In genomic region chr6:104483225-104483834, GRCh38 we compare ENCODE assay signal across 11 cellular contexts.
DNase-seq lines count a peak whose midpoint lies in the region; ATAC-seq and TF ChIP-seq lines count a peak whose summit lies in the region.
"Had no signal": no experiment of that assay in that cellular context is flagged by ENCODE, and none has a peak within 500 bp of the region (broad histone marks: within the 10 kb centered on the region; RNA-seq: fewer than 3 reads in every experiment).

No MANE protein-coding gene starts in this region.

- H3K27ac ChIP-seq in C4-2B = no peak overlapping the region
- H3K27ac ChIP-seq: gastroesophageal sphincter had no signal

- TF ChIP-seq CTCF in C4-2B (conservative IDR thresholded peaks at IDR 0.05) = peak; percentile 80
- peak; percentile 31 for TF ChIP-seq CTCF in HFF-Myc (IDR thresholded peaks at IDR 0.05; ENCODE audit: low read depth, low read length, missing control alignments)

- DNase-seq in HFF-Myc (ENCODE audit: extremely low read depth, low read depth) (no peak), RKO (ENCODE audit: low spot score) (peak; percentile 55), fibroblast of the conjunctiva (ENCODE audit: low read depth) (peak; percentile 20), T-cell (no peak), head of caudate nucleus (no peak)
- DNase-seq in activated T-cell treated with anti-CD3 and anti-CD28 coated beads, Interleukin-2, amount 50 U/mL, for 4 hours = no peak
- no peak for DNase-seq in activated T-helper 1 cell treated with anti-CD3 and anti-CD28 coated beads, Interleukin-12 subunit alpha, Interleukin-12 subunit beta, Interleukin-2, Interleukin-4 antibody, amounts not matched to agents 30 ng/mL and 10 ng/mL and 1 ng/mL, durations not matched to agents 14 hours and 24 hours and 36 hours (ENCODE audit: low spot score)
- DNase-seq: activated naive CD8-positive, alpha-beta T cell treated with anti-CD3 and anti-CD28 coated beads, Interleukin-2, amount 50 U/mL, for 24 hours; nucleus accumbens had no signal

- H3K4me1 Mint-ChIP-seq in activated T-cell treated with anti-CD3 and anti-CD28 coated beads, Interleukin-2, amount 50 U/mL, for 4 hours (ENCODE audit: low read depth) = no peaks in the 10 kb centered on the region
- H3K4me1 Mint-ChIP-seq in activated T-helper 1 cell treated with anti-CD3 and anti-CD28 coated beads, Interleukin-12 subunit alpha, Interleukin-12 subunit beta, Interleukin-2, Interleukin-4 antibody, amounts not matched to agents 30 ng/mL and 10 ng/mL and 1 ng/mL, durations not matched to agents 14 hours and 24 hours and 36 hours (ENCODE audit: low read depth) = no peaks in the 10 kb centered on the region
- H3K4me1 Mint-ChIP-seq in T-cell = no peaks in the 10 kb centered on the region
- H3K4me1 Mint-ChIP-seq: activated naive CD8-positive, alpha-beta T cell treated with anti-CD3 and anti-CD28 coated beads, Interleukin-2, amount 50 U/mL, for 24 hours had no signal

- intact Hi-C loops in activated T-helper 1 cell treated with anti-CD3 and anti-CD28 coated beads, Interleukin-12 subunit alpha, Interleukin-12 subunit beta, Interleukin-2, Interleukin-4 antibody, amounts not matched to agents 30 ng/mL and 10 ng/mL and 1 ng/mL, durations not matched to agents 14 hours and 24 hours and 36 hours (cut with micrococcal nuclease) = no loop called here
- intact Hi-C loops in head of caudate nucleus (cut with DNase I) = no loop called here

- CTCF ChIA-PET in T-cell (lab: Charles Lee) = no interaction called here

- no peaks in the 10 kb centered on the region for H3K9me3 Mint-ChIP-seq in activated T-cell treated with anti-CD3 and anti-CD28 coated beads, Interleukin-2, amount 50 U/mL, for 4 hours
- H3K9me3 Mint-ChIP-seq in activated T-helper 1 cell treated with anti-CD3 and anti-CD28 coated beads, Interleukin-12 subunit alpha, Interleukin-12 subunit beta, Interleukin-2, Interleukin-4 antibody, amounts not matched to agents 30 ng/mL and 10 ng/mL and 1 ng/mL, durations not matched to agents 14 hours and 24 hours and 36 hours = no peaks in the 10 kb centered on the region
- no peaks in the 10 kb centered on the region for H3K9me3 Mint-ChIP-seq in T-cell
- H3K9me3 Mint-ChIP-seq: activated naive CD8-positive, alpha-beta T cell treated with anti-CD3 and anti-CD28 coated beads, Interleukin-2, amount 50 U/mL, for 24 hours had no signal

- no peak overlapping the region for H3K4me3 Mint-ChIP-seq in activated T-cell treated with anti-CD3 and anti-CD28 coated beads, Interleukin-2, amount 50 U/mL, for 4 hours
- H3K4me3 Mint-ChIP-seq in activated T-helper 1 cell treated with anti-CD3 and anti-CD28 coated beads, Interleukin-12 subunit alpha, Interleukin-12 subunit beta, Interleukin-2, Interleukin-4 antibody, amounts not matched to agents 30 ng/mL and 10 ng/mL and 1 ng/mL, durations not matched to agents 14 hours and 24 hours and 36 hours = no peak overlapping the region
- H3K4me3 Mint-ChIP-seq in T-cell = no peak overlapping the region
- H3K4me3 Mint-ChIP-seq: activated naive CD8-positive, alpha-beta T cell treated with anti-CD3 and anti-CD28 coated beads, Interleukin-2, amount 50 U/mL, for 24 hours had no signal

- peaks cover 2% of the 10 kb centered on the region for H3K27me3 Mint-ChIP-seq in activated T-cell treated with anti-CD3 and anti-CD28 coated beads, Interleukin-2, amount 50 U/mL, for 4 hours (ENCODE audit: low read depth)
- H3K27me3 Mint-ChIP-seq in activated T-helper 1 cell treated with anti-CD3 and anti-CD28 coated beads, Interleukin-12 subunit alpha, Interleukin-12 subunit beta, Interleukin-2, Interleukin-4 antibody, amounts not matched to agents 30 ng/mL and 10 ng/mL and 1 ng/mL, durations not matched to agents 14 hours and 24 hours and 36 hours (ENCODE audit: insufficient read depth) = peaks cover 3% of the 10 kb centered on the region
- H3K27me3 Mint-ChIP-seq in T-cell = no peaks in the 10 kb centered on the region
- H3K27me3 Mint-ChIP-seq: activated naive CD8-positive, alpha-beta T cell treated with anti-CD3 and anti-CD28 coated beads, Interleukin-2, amount 50 U/mL, for 24 hours had no signal

- no peaks in the 10 kb centered on the region for H3K36me3 Mint-ChIP-seq in activated T-cell treated with anti-CD3 and anti-CD28 coated beads, Interleukin-2, amount 50 U/mL, for 4 hours (ENCODE audit: insufficient read depth)
- H3K36me3 Mint-ChIP-seq in activated T-helper 1 cell treated with anti-CD3 and anti-CD28 coated beads, Interleukin-12 subunit alpha, Interleukin-12 subunit beta, Interleukin-2, Interleukin-4 antibody, amounts not matched to agents 30 ng/mL and 10 ng/mL and 1 ng/mL, durations not matched to agents 14 hours and 24 hours and 36 hours (ENCODE audit: low read depth) = no peaks in the 10 kb centered on the region
- H3K36me3 Mint-ChIP-seq in T-cell = no peaks in the 10 kb centered on the region

- no peak for ATAC-seq in activated T-cell treated with anti-CD3 and anti-CD28 coated beads, Interleukin-2, amount 50 U/mL, for 4 hours
- no peak for ATAC-seq in T-cell (replicated peaks in 1 of 4)
- ATAC-seq: activated naive CD8-positive, alpha-beta T cell treated with anti-CD3 and anti-CD28 coated beads, Interleukin-2, amount 50 U/mL, for 24 hours; gastroesophageal sphincter had no signal

- H3K27ac Mint-ChIP-seq in activated T-helper 1 cell treated with anti-CD3 and anti-CD28 coated beads, Interleukin-12 subunit alpha, Interleukin-12 subunit beta, Interleukin-2, Interleukin-4 antibody, amounts not matched to agents 30 ng/mL and 10 ng/mL and 1 ng/mL, durations not matched to agents 14 hours and 24 hours and 36 hours = no peak overlapping the region
- no peak overlapping the region for H3K27ac Mint-ChIP-seq in T-cell
- H3K27ac Mint-ChIP-seq: activated naive CD8-positive, alpha-beta T cell treated with anti-CD3 and anti-CD28 coated beads, Interleukin-2, amount 50 U/mL, for 24 hours had no signal

- POLR2A ChIA-PET in T-cell (lab: Charles Lee) = no interaction called here

- no peak overlapping the region for H3K4me3 ChIP-seq in HFF-Myc (replicated peaks; ENCODE audit: low read depth, low read length)
- H3K4me3 ChIP-seq: gastroesophageal sphincter had no signal

Comparison
In these comparisons a context has a peak if more than half of its experiments do, and no peak if none do; other contexts are left out.
1. DNase-seq: peak in RKO (single experiment) and fibroblast of the conjunctiva (single experiment); none in HFF-Myc (single experiment), activated T-cell treated with anti-CD3 and anti-CD28 coated beads, Interleukin-2, amount 50 U/mL, for 4 hours (single experiment), activated T-helper 1 cell treated with anti-CD3 and anti-CD28 coated beads, Interleukin-12 subunit alpha, Interleukin-12 subunit beta, Interleukin-2, Interleukin-4 antibody, amounts not matched to agents 30 ng/mL and 10 ng/mL and 1 ng/mL, durations not matched to agents 14 hours and 24 hours and 36 hours (single experiment), T-cell (0 of 34) and head of caudate nucleus (0 of 42).